In the genomic region with DNA sequence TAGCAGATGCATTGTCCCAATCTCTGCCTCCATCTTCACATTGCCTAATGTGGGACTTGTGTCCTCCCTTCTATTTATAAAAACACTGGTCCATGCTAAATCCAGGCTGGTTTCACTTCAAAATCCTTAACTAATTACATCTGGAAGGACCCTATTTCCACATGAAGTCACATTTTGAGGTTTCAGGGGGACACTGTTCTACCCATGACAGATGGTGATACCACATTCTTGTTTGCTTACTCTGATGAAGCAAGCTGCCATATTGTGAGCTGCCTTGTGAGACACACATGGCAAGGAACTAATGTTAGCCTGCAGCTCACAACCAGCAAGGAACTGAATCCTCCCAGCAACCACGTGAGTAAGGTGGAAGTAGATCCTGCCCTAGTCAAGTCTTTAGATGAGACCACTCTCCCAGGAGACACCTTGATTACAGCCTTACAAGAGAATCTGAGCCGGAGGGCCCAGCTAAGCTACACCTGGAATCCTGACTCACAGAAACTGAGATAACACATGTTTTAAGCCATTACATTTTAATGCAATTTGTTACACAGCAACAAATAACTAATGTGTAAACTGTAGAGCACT, we compare ENCODE assay signal across 18 cellular contexts.
DNase-seq lines count a peak whose midpoint lies in the region; ATAC-seq, FAIRE-seq and TF ChIP-seq lines count a peak whose summit lies in the region.
"Had no signal": no experiment of that assay in that cellular context is flagged by ENCODE, and none has a peak within 500 bp of the region (broad histone marks: within the 10 kb centered on the region; RNA-seq: fewer than 3 reads in every experiment).

No MANE protein-coding gene starts in this region.

- no peaks in the 10 kb centered on the region for H3K27me3 ChIP-seq in fibroblast of lung (ENCODE audit: control insufficient read depth, insufficient read depth, low read length)
- H3K27me3 ChIP-seq: left lung, Peyer's patch had no signal

- TF ChIP-seq CTCF in A549 (IDR thresholded peaks at IDR 0.05) (no peak), HFF-Myc (IDR thresholded peaks at IDR 0.05; ENCODE audit: low read depth, low read length, missing control alignments) (no peak), fibroblast of lung (conservative IDR thresholded peaks at IDR 0.05 in 1 of 2, IDR thresholded peaks at IDR 0.05 in 1 of 2; ENCODE audit: low read depth in 1 of 2, low read length in 2 of 2) (no peak)

- peak overlapping the region in 1 of 2 experiments; percentile 35; a peak in 2 of 6 replicates for H3K27ac ChIP-seq in A549
- H3K27ac ChIP-seq in fibroblast of lung (ENCODE audit: insufficient read depth, low read length): no peak overlapping the region
- H3K27ac ChIP-seq: C4-2B, coronary artery, left lung, Peyer's patch, thoracic aorta had no signal

- no peaks in the 10 kb centered on the region for H4K20me1 ChIP-seq in fibroblast of lung (ENCODE audit: control insufficient read depth, extremely low read depth, insufficient read depth, low read length)

- ATAC-seq in A549: peak; percentile 33 to 49; a peak in 4 of 6 replicates
- no peak for ATAC-seq in HG02852 (IDR thresholded peaks at IDR 0.05; ENCODE audit: unreplicated experiment)
- no peak for ATAC-seq in HG03139 (IDR thresholded peaks at IDR 0.05; ENCODE audit: unreplicated experiment)
- ATAC-seq: left lung had no signal

- TF ChIP-seq POLR2A in A549 (IDR thresholded peaks at IDR 0.05; ENCODE audit: low read length): no peak

- 95% methylated on average over 2 of the region's 2 CpGs for WGBS in A549 (ENCODE audit: missing lambda C conversion rate)

- H3K9me3 ChIP-seq in A549 (no peaks in the 10 kb centered on the region), fibroblast of lung (ENCODE audit: control insufficient read depth, insufficient read depth, low read depth, low read length) (no peaks in the 10 kb centered on the region)
- H3K9me3 ChIP-seq: left lung, Peyer's patch, thoracic aorta had no signal

- no peak overlapping the region for H3K9ac ChIP-seq in fibroblast of lung (ENCODE audit: insufficient read depth, low read length)

- TF ChIP-seq EP300 in A549 (IDR thresholded peaks at IDR 0.05): no peak

- H3K36me3 ChIP-seq in fibroblast of lung (ENCODE audit: control insufficient read depth, insufficient read depth, low read length): no peaks in the 10 kb centered on the region

- CTCF ChIA-PET in A549 (lab: Yijun Ruan, JAX): interaction anchor here (1.1 to 2.0 kb wide), 2 partner anchors 27 to 187 kb away, joined by 5 to 7 read pairs; no protein-coding TSS in a partner anchor

- H3K4me1 ChIP-seq in A549 (peaks cover 17% of the 10 kb centered on the region), fibroblast of lung (ENCODE audit: control insufficient read depth, extremely low read depth, insufficient read depth, low read length) (peaks cover 3% of the 10 kb centered on the region)
- H3K4me1 ChIP-seq: left lung, Peyer's patch had no signal

- no peak for FAIRE-seq in A549 (lab: Jason Lieb, UNC)
- FAIRE-seq: TTC549 had no signal

- H3K79me2 ChIP-seq in fibroblast of lung (ENCODE audit: control insufficient read depth, insufficient read depth, low read length): no peaks in the 10 kb centered on the region

- H2AFZ ChIP-seq in fibroblast of lung (ENCODE audit: low read length): no peak overlapping the region

- H3K4me2 ChIP-seq in A549 (peak overlapping the region; percentile 26; the same call in 2 of the 3 replicates), fibroblast of lung (ENCODE audit: extremely low read depth, insufficient read depth, low read length) (no peak overlapping the region)

- H3K4me3 ChIP-seq in A549: no peak overlapping the region
- no peak overlapping the region for H3K4me3 ChIP-seq in HFF-Myc (replicated peaks; ENCODE audit: low read depth, low read length)
- H3K4me3 ChIP-seq in fibroblast of lung (replicated peaks in 1 of 4; ENCODE audit: control extremely low read depth in 1 of 4, insufficient read depth in 1 of 4, low read depth in 3 of 4, low read length in 4 of 4): no peak overlapping the region
- H3K4me3 ChIP-seq: coronary artery, left lung, Peyer's patch, thoracic aorta had no signal

- POLR2A ChIA-PET in A549 (lab: Yijun Ruan, JAX): interaction anchor here (1.2 kb wide), 1 partner anchor 161 kb away, joined by 3 read pairs; no protein-coding TSS in a partner anchor

- TF ChIP-seq RAD21 in A549 (conservative IDR thresholded peaks at IDR 0.05 in 1 of 2, IDR thresholded peaks at IDR 0.05 in 1 of 2): no peak

- DNase-seq in A549 (ENCODE audit: low read depth in 1 of 2, low spot score in 1 of 2) (no peak), HFF-Myc (ENCODE audit: extremely low read depth, low read depth) (peak; percentile 56), RPMI7951 (ENCODE audit: low read depth) (peak; percentile 91), fibroblast of lung (ENCODE audit: low read depth in 2 of 2) (peak; percentile 2 to 39), activated gamma-delta T cell treated with Interleukin-2 at 50 U/mL for 16 hours (no peak), globus pallidus (ENCODE audit: low spot score) (no peak)
- DNase-seq: activated CD4-positive, alpha-beta T cell treated with anti-CD3 and anti-CD28 coated beads for 48 hours; activated CD8-positive, alpha-beta memory T cell treated with anti-CD3 and anti-CD28 coated beads, Interleukin-2, amount 50 U/mL, for 4 hours; anterior cingulate cortex; left lung; Peyer's patch; stimulated activated CD4-positive, alpha-beta T cell treated with anti-CD3 and anti-CD28 coated beads, Interleukin-12 subunit alpha, Interleukin-12 subunit beta, amount 100 ng/mL, for 4 hours had no signal

TF ChIP-seq in A549, 52 proteins besides CTCF, POLR2A, EP300 and RAD21:
- TF ChIP-seq GATA3 (IDR thresholded peaks at IDR 0.05; ENCODE audit: borderline replicate concordance): 0 out of 2 replicates have a peak, but pooled peaks have one; percentile 17
- no peak for TF ChIP-seq ESRRA (IDR thresholded peaks at IDR 0.05; ENCODE audit: borderline replicate concordance, low read length)
- TF ChIP-seq HOXA7 (CRISPR knock-in tag; IDR thresholded peaks at IDR 0.05): no peak
- TF ChIP-seq SMC3 (IDR thresholded peaks at IDR 0.05): no peak
- TF ChIP-seq, protein P1, sequence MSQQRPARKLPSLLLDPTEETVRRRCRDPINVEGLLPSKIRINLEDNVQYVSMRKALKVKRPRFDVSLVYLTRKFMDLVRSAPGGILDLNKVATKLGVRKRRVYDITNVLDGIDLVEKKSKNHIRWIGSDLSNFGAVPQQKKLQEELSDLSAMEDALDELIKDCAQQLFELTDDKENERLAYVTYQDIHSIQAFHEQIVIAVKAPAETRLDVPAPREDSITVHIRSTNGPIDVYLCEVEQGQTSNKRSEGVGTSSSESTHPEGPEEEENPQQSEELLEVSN (IDR thresholded peaks at IDR 0.05; ENCODE audit: borderline replicate concordance, low read depth): no peak

Comparison
In these comparisons a context has a peak if more than half of its experiments do, and no peak if none do; other contexts are left out.
1. ATAC-seq: peak in A549 (2 of 2); none in HG02852 (single experiment) and HG03139 (single experiment).
2. DNase-seq: peak in HFF-Myc (single experiment), RPMI7951 (single experiment) and fibroblast of lung (2 of 2); none in A549 (0 of 2), activated gamma-delta T cell treated with Interleukin-2 at 50 U/mL for 16 hours (single experiment) and globus pallidus (single experiment).